ENCODE assay signal across 8 cellular contexts in genomic region chr18:29313312-29313711, GRCh38.
"Had no signal": no experiment of that assay in that cellular context is flagged by ENCODE, and none has a peak within 500 bp of the region (broad histone marks: within the 10 kb centered on the region; RNA-seq: fewer than 3 reads in every experiment).

No MANE protein-coding gene starts in this region.

- DNase-seq: GDM1, GF-D8 had no signal

- ATAC-seq: GM12878 had no signal

- H3K4me3 ChIP-seq: GM12878 had no signal

- FAIRE-seq: G401.6, GM12878, GM12891, GM12892, GM18507, GM19239 had no signal
